In the genomic region with DNA sequence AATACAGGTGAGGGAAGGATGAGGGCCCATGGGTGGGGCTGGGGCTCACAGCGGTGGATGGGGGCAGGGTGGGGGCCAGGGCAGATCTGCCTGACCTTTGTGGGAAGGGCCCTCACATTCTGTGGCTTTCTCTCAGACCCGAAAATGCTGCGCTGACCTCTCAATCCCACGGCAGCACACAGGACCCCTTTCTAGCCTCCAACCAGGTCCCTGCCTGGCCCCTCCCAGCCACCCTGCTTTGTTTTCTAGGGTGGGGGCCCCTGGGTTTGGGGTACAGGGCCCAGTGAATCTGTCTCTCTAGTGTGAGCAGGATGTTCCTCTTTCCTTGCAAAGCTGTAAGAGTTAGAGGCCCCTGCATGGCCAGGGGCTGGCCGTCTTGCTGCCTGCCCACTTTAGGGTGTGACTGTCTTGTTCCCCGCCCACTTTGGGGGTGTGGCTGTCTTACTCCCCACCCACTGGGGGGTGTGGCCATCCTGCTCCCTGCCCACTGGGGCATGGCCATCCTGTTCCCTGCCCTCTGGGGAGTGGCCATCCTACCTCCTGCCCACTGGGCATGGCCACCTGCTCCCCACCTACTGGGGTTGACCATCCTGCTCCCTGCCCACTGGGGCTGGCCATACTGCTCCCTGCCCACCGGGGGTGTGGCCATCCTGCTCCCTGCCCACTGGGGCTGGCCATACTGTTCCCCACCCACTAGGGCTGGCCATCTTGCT, we compare ENCODE assay signal across 8 cellular contexts. TPM values are rescaled to one million over a fixed set of nuclear protein-coding genes. Genes with fewer than 3 reads are reported as not detected.
DNase-seq lines count a peak whose midpoint lies in the region; ATAC-seq lines count a peak whose summit lies in the region.

No MANE protein-coding gene starts in this region.

- no peak for ATAC-seq in GM18868 (IDR thresholded peaks at IDR 0.05; ENCODE audit: unreplicated experiment)
- ATAC-seq in GM21528 (IDR thresholded peaks at IDR 0.05; ENCODE audit: low FRiP score, unreplicated experiment), result no peak

- peak; percentile 8 for DNase-seq in NK-92 treated with Interleukin-12 subunit alpha and Interleukin-12 subunit beta, amount 100 ng/mL, for 24 hours (lab: John Stamatoyannopoulos, UW)
- DNase-seq in NK-92 (lab: John Stamatoyannopoulos, UW; ENCODE audit: unreplicated experiment) (no peak), SIG-M5 (lab: John Stamatoyannopoulos, UW) (peak; percentile 3), dermis blood vessel endothelial cell (peak; percentile 33), NCI-H774 (lab: John Stamatoyannopoulos, UW) (no peak)
- DNase-seq in stimulated activated CD8-positive, alpha-beta memory T cell treated with anti-CD3 and anti-CD28 coated beads, Interleukin-4, amount 100 ng/mL, for 48 hours, result peak; percentile 81

RNA-seq across cellular contexts. Expression of a gene that starts 11.5 kb away (rescaled TPM):
- total RNA-seq in dermis blood vessel endothelial cell, result 0.34 and 0.51 TPM in 2 replicates

Comparison
In these comparisons a context has a peak if more than half of its experiments do, and no peak if none do; other contexts are left out.
1. DNase-seq: peak in NK-92 treated with Interleukin-12 subunit alpha and Interleukin-12 subunit beta, amount 100 ng/mL, for 24 hours (single experiment), SIG-M5 (single experiment), dermis blood vessel endothelial cell (single experiment) and stimulated activated CD8-positive, alpha-beta memory T cell treated with anti-CD3 and anti-CD28 coated beads, Interleukin-4, amount 100 ng/mL, for 48 hours (single experiment); none in NK-92 (single experiment) and NCI-H774 (single experiment).